Comparison of ENCODE assay signal across 24 cellular contexts in the genomic region with DNA sequence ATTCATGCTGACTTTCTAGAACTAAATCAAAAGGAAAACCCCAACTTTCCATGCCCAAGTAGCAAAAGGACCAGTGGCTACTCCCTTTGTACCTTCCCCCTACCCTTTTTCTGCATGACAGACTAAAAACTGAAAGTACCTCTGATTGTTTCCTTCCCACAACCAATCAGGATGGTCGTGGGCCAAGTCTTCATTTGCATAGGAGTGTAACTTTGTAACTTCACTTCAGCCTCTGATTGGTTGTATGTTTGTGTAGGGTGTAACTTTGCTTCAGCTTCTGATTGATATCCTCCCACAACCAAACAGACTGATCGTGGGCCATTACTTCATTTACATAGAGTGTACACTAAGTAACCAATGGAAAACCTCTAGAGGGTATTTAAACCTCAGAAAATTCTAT.
"Had no signal": no experiment of that assay in that cellular context is flagged by ENCODE, and none has a peak within 500 bp of the region (broad histone marks: within the 10 kb centered on the region; RNA-seq: fewer than 3 reads in every experiment).

No MANE protein-coding gene starts in this region.

- H3K27ac ChIP-seq: body of pancreas, coronary artery, dorsolateral prefrontal cortex, foreskin keratinocyte, heart left ventricle, neural progenitor cell, right atrium auricular region, suprapubic skin, tibial artery had no signal

- H3K4me3 ChIP-seq: body of pancreas, coronary artery, dorsolateral prefrontal cortex, heart left ventricle, neural progenitor cell, right atrium auricular region, suprapubic skin, tibial artery had no signal

- H3K4me3 Mint-ChIP-seq: activated CD8-positive, alpha-beta T cell treated with anti-CD3 and anti-CD28 coated beads for 36 hours; activated T-cell treated with anti-CD3 and anti-CD28 coated beads, Interleukin-2, amount 50 U/mL, for 4 hours; effector memory CD8-positive, alpha-beta T cell; natural killer cell; neural progenitor cell; WTC11 had no signal

- H3K27ac Mint-ChIP-seq: activated CD8-positive, alpha-beta T cell treated with anti-CD3 and anti-CD28 coated beads for 36 hours; activated naive CD4-positive, alpha-beta T cell treated with anti-CD3 and anti-CD28 coated beads, Interleukin-2, amount 50 U/mL, for 72 hours; activated T-helper 2 cell treated with anti-CD3 and anti-CD28 coated beads, Interferon-gamma antibody, Interleukin-2, Interleukin-4, amounts not matched to agents 10 μg/mL and 5 μg/mL and 100 μg/mL, durations not matched to agents 14 hours and 24 hours and 36 hours; effector memory CD8-positive, alpha-beta T cell; natural killer cell; neural progenitor cell; WTC11 had no signal

- H3K9me3 ChIP-seq: body of pancreas, heart left ventricle, right atrium auricular region, suprapubic skin, tibial artery had no signal

- H3K36me3 Mint-ChIP-seq: activated naive CD4-positive, alpha-beta T cell treated with anti-CD3 and anti-CD28 coated beads, Interleukin-2, amount 50 U/mL, for 72 hours; natural killer cell had no signal

- H3K9me3 Mint-ChIP-seq: activated CD8-positive, alpha-beta T cell treated with anti-CD3 and anti-CD28 coated beads for 36 hours; activated naive CD4-positive, alpha-beta T cell treated with anti-CD3 and anti-CD28 coated beads, Interleukin-2, amount 50 U/mL, for 72 hours; activated T-cell treated with anti-CD3 and anti-CD28 coated beads, Interleukin-2, amount 50 U/mL, for 4 hours; activated T-helper 2 cell treated with anti-CD3 and anti-CD28 coated beads, Interferon-gamma antibody, Interleukin-2, Interleukin-4, amounts not matched to agents 10 μg/mL and 5 μg/mL and 100 μg/mL, durations not matched to agents 14 hours and 24 hours and 36 hours; effector memory CD8-positive, alpha-beta T cell; natural killer cell; neural progenitor cell; WTC11 had no signal

- DNase-seq: activated CD4-positive, alpha-beta T cell treated with anti-CD3 and anti-CD28 coated beads, Interleukin-2, amount 50 U/mL, for 1 hour; activated CD8-positive, alpha-beta T cell treated with anti-CD3 and anti-CD28 coated beads for 36 hours; activated naive CD4-positive, alpha-beta T cell; activated T-cell treated with anti-CD3 and anti-CD28 coated beads, Interleukin-2, amount 50 U/mL, for 4 hours; body of pancreas; dorsolateral prefrontal cortex; effector memory CD8-positive, alpha-beta T cell; foreskin keratinocyte; heart left ventricle; hypothalamus; mesendoderm; natural killer cell; occipital lobe; stimulated activated CD4-positive, alpha-beta T cell treated with anti-CD3 and anti-CD28 coated beads, Interleukin-15, amount 100 ng/mL, for 24 hours; stimulated activated CD4-positive, alpha-beta T cell treated with anti-CD3 and anti-CD28 coated beads, Interleukin-2, amount 100 ng/mL, for 24 hours; stimulated activated naive CD4-positive, alpha-beta T cell; tibial artery had no signal

- H3K4me2 ChIP-seq: neural progenitor cell had no signal

- ATAC-seq: activated CD8-positive, alpha-beta T cell treated with anti-CD3 and anti-CD28 coated beads for 36 hours; activated naive CD4-positive, alpha-beta T cell treated with anti-CD3 and anti-CD28 coated beads, Interleukin-2, amount 50 U/mL, for 72 hours; activated T-cell treated with anti-CD3 and anti-CD28 coated beads, Interleukin-2, amount 50 U/mL, for 4 hours; body of pancreas; effector memory CD8-positive, alpha-beta T cell; foreskin keratinocyte; heart left ventricle; natural killer cell; WTC11 had no signal

- H3K36me3 ChIP-seq: neural progenitor cell, suprapubic skin had no signal

- H3K9ac ChIP-seq: neural progenitor cell had no signal

- H2AFZ ChIP-seq: neural progenitor cell had no signal

- H3K27me3 ChIP-seq: body of pancreas, dorsolateral prefrontal cortex, foreskin keratinocyte, heart left ventricle, neural progenitor cell, right atrium auricular region, suprapubic skin, tibial artery had no signal
